In genomic region chr7:27165655-27166474, GRCh38 we compare ENCODE assay signal across 1 cellular context.
TF ChIP-seq lines count a peak whose summit lies in the region.

No MANE protein-coding gene starts in this region.

TF ChIP-seq in HEK293, 187 proteins besides CTCF, POLR2A, EP300 and RAD21 (continued from another document):
- TF ChIP-seq ZNF629 (tag by site-specific recombination; IDR thresholded peaks at IDR 0.05) (peak; percentile 90), PRDM10 (tag by site-specific recombination; IDR thresholded peaks at IDR 0.05) (peak; percentile 65; the same call in 1 of the 2 replicates), ZNF449 (tag by site-specific recombination; IDR thresholded peaks at IDR 0.05) (peak; percentile 83), ZFP69B (tag by site-specific recombination; IDR thresholded peaks at IDR 0.05) (peak; percentile 53; the same call in 1 of the 2 replicates), ZBTB21 (tag by site-specific recombination; IDR thresholded peaks at IDR 0.05) (peak; percentile 64), ZNF624 (tag by site-specific recombination; IDR thresholded peaks at IDR 0.05) (no peak), ZNF423 (tag by site-specific recombination; IDR thresholded peaks at IDR 0.05) (peak; percentile 30; the same call in 1 of the 2 replicates), ZNF362 (tag by site-specific recombination; IDR thresholded peaks at IDR 0.05) (peak; percentile 75), ZBTB6 (tag by site-specific recombination; IDR thresholded peaks at IDR 0.05) (0 out of 2 replicates have a peak, but pooled peaks have one; percentile 53), YY2 (tag by site-specific recombination; IDR thresholded peaks at IDR 0.05) (no peak; the same call in 1 of the 2 replicates), TSHZ1 (tag by site-specific recombination; IDR thresholded peaks at IDR 0.05; ENCODE audit: borderline replicate concordance) (peak; percentile 95), PRDM6 (tag by site-specific recombination; IDR thresholded peaks at IDR 0.05) (peak; percentile 100), ZNF561 (tag by site-specific recombination; IDR thresholded peaks at IDR 0.05; ENCODE audit: borderline replicate concordance) (peak; percentile 90), ZNF610 (tag by site-specific recombination; IDR thresholded peaks at IDR 0.05; ENCODE audit: borderline replicate concordance) (peak; percentile 58; the same call in 1 of the 2 replicates), ZNF596 (tag by site-specific recombination; IDR thresholded peaks at IDR 0.05) (peak; percentile 86), ZFHX2 (tag by site-specific recombination; conservative IDR thresholded peaks at IDR 0.05) (peak; percentile 32; the same call in 1 of the 2 replicates), ZNF138 (tag by site-specific recombination; IDR thresholded peaks at IDR 0.05; ENCODE audit: borderline replicate concordance) (no peak), OSR2 (tag by site-specific recombination; IDR thresholded peaks at IDR 0.05) (peak; percentile 99)
